ENCODE assay signal across 9 cellular contexts in the genomic region with DNA sequence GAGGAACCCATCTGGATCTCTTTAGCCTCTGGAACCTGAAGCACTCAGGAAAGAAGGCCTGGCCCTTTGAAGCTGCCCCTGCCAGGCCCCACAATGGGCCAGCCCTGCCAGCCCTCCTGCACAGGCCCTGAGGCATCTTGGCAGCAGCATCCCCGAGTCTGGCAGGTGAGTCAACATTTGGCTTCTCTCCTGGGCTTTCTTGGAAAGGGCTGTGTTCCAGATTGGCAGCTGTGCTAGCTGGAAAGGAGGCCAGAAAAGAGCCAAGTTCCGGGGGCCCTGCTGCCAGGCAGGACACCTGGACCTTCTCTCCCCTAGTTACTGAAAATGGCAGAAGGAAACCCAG.
DNase-seq lines count a peak whose midpoint lies in the region; ATAC-seq and TF ChIP-seq lines count a peak whose summit lies in the region.
"Had no signal": no experiment of that assay in that cellular context is flagged by ENCODE, and none has a peak within 500 bp of the region (broad histone marks: within the 10 kb centered on the region; RNA-seq: fewer than 3 reads in every experiment).

No MANE protein-coding gene starts in this region.

- no peaks in the 10 kb centered on the region for H3K9me3 ChIP-seq in prostate gland

- 8% methylated on average over 2 of the region's 2 CpGs for WGBS in prostate gland

- H3K36me3 ChIP-seq in prostate gland, result no peaks in the 10 kb centered on the region

- H3K4me1 ChIP-seq in prostate gland (replicated peaks), result peaks cover 3% of the 10 kb centered on the region

- H3K27me3 ChIP-seq in prostate gland (replicated peaks; ENCODE audit: insufficient read depth), result no peaks in the 10 kb centered on the region

- no peak for ATAC-seq in GM18505 (IDR thresholded peaks at IDR 0.05; ENCODE audit: unreplicated experiment)
- no peak for ATAC-seq in GM21447 (IDR thresholded peaks at IDR 0.05; ENCODE audit: unreplicated experiment)
- no peak for ATAC-seq in activated CD4-positive, CD25-positive, alpha-beta regulatory T cell treated with anti-CD3 and anti-CD28 coated beads, Interleukin-2, amount 50 U/mL, for 24 hours
- no peak for ATAC-seq in GM21786 (IDR thresholded peaks at IDR 0.05; ENCODE audit: unreplicated experiment)

- no peak overlapping the region for H3K4me3 ChIP-seq in prostate gland

- peak; percentile 78 for DNase-seq in ELR (ENCODE audit: low read depth)
- peak; percentile 8 for DNase-seq in NCI-H774 (lab: John Stamatoyannopoulos, UW)
- DNase-seq in fibroblast of gingiva (ENCODE audit: low read depth), result peak; percentile 95
- peak; percentile 90 for DNase-seq in prostate gland (ENCODE audit: low spot score)
- DNase-seq: stimulated activated CD4-positive, alpha-beta T cell treated with anti-CD3 and anti-CD28 coated beads, Interleukin-4, amount 100 ng/mL, for 1 hour had no signal

- no peak overlapping the region for H3K27ac ChIP-seq in prostate gland

- intact Hi-C loops in prostate gland (cut with DNase I), result loop anchor here (10.0 kb wide), 2 partner anchors 154 to 176 kb away; no protein-coding TSS in a partner anchor

- no peak for TF ChIP-seq POLR2A in prostate gland (IDR thresholded peaks at IDR 0.05)
- TF ChIP-seq POLR2A in GM18505 (IDR thresholded peaks at IDR 0.05; ENCODE audit: borderline replicate concordance, extremely low read depth, insufficient read depth, insufficient read length), result no peak

- no peak for TF ChIP-seq CTCF in prostate gland (IDR thresholded peaks at IDR 0.05)

Comparison
In these comparisons a context has a peak if more than half of its experiments do, and no peak if none do; other contexts are left out.
1. DNase-seq: peak in every context shown above with its lines; median percentile 95 in fibroblast of gingiva; 90 in prostate gland; 78 in ELR; 8 in NCI-H774.